8 cellular contexts compared by ENCODE assay signal in the genomic region with DNA sequence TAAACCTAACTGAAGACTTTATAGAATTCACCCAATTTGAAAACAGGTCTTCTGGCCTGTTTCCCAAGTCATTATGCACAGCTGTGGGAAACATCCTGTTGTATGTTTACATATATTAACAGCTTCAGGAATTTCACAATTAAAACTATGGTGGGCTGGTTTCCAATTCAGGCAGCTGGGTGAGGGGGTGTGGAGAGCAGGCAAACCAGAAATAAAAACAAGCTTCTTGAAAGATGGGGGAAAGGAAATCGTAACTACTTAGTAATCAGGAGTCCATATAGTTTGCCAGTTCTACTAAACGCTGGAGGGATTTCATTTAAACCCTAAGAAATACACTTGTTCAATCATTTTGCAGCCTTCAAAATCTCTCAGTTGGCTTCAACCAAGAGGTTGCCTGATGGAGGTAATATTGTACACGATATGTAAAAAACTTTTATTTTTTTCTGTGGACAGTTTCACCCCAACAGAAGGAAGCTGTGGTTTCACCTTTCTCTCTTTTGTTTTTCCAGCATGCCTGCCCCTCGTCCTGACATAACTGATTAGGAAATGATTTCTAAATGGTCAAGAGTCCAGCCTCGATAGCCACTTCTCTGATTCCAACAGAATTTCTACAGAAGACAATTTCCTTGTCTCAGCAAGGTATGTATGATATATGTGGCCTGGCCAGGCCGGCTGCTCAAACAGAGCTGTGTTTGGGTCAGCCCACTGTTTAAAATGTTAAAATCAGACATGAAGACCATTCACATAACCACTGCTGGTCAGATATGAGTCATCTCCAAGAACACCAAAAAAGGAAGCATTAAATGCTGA. TPM values are rescaled to one million over a fixed set of nuclear protein-coding genes. Genes with fewer than 3 reads are reported as not detected.
A peak's percentile ranks its signal among the peaks of the same experiment; 100 is the strongest.
DNase-seq lines count a peak whose midpoint lies in the region; ATAC-seq and TF ChIP-seq lines count a peak whose summit lies in the region.

No MANE protein-coding gene starts in this region.

- H3K27ac ChIP-seq in smooth muscle cell (ENCODE audit: low read depth), result peak overlapping the region; percentile 83

- WGBS in smooth muscle cell (ENCODE audit: low lambda C conversion rate), result 45% methylated on average over 6 of the region's 6 CpGs

- H3K4me1 ChIP-seq in smooth muscle cell (ENCODE audit: low read depth), result peaks cover 13% of the 10 kb centered on the region

- H3K36me3 ChIP-seq in smooth muscle cell (ENCODE audit: low read depth), result no peaks in the 10 kb centered on the region

- H3K27me3 ChIP-seq in smooth muscle cell (ENCODE audit: low read depth), result no peaks in the 10 kb centered on the region

- H3K9me3 ChIP-seq in smooth muscle cell (replicated peaks; ENCODE audit: low read depth), result no peaks in the 10 kb centered on the region

- ATAC-seq in HG02642 (IDR thresholded peaks at IDR 0.05; ENCODE audit: poor library complexity, unreplicated experiment), result peak; percentile 83

- no peaks in the 10 kb centered on the region for H3K79me2 ChIP-seq in smooth muscle cell (ENCODE audit: low read depth)

- H3K4me3 ChIP-seq in fibroblast of mammary gland (ENCODE audit: control insufficient read depth, low read depth, low read length) (no peak overlapping the region), smooth muscle cell (no peak overlapping the region)

- peak overlapping the region; percentile 59 for H3K4me2 ChIP-seq in smooth muscle cell

- H3K9ac ChIP-seq in smooth muscle cell (ENCODE audit: low read depth), result no peak overlapping the region

- peaks cover 4% of the 10 kb centered on the region for H3F3A ChIP-seq in smooth muscle cell (ENCODE audit: low read depth)

- H4K20me1 ChIP-seq in smooth muscle cell (ENCODE audit: low read depth), result no peaks in the 10 kb centered on the region

- DNase-seq in GF-D8 (lab: John Stamatoyannopoulos, UW), result peak; percentile 40
- DNase-seq in OCI-M1 (lab: John Stamatoyannopoulos, UW), result peak; percentile 79
- DNase-seq in fibroblast of mammary gland (ENCODE audit: low read depth), result peak; percentile 87
- no peak for DNase-seq in smooth muscle cell (lab: John Stamatoyannopoulos, UW; ENCODE audit: unreplicated experiment)
- DNase-seq in HuH-7.5 (ENCODE audit: low spot score), result no peak
- no peak for DNase-seq in Kasumi-1 (lab: John Stamatoyannopoulos, UW)
- DNase-seq in midbrain (lab: John Stamatoyannopoulos, UW), result no peak

- TF ChIP-seq CTCF in fibroblast of mammary gland (conservative IDR thresholded peaks at IDR 0.05; ENCODE audit: control insufficient read depth, insufficient read depth, low read depth, low read length), result no peak
- no peak for TF ChIP-seq CTCF in smooth muscle cell (IDR thresholded peaks at IDR 0.05; ENCODE audit: borderline replicate concordance, insufficient read depth, poor library complexity, severe bottlenecking)

- peak overlapping the region; percentile 31 for H2AFZ ChIP-seq in smooth muscle cell (ENCODE audit: low read depth)

RNA-seq across cellular contexts. Expression of a gene that starts 22.6 kb away (rescaled TPM):
- total RNA-seq in smooth muscle cell, result 1.9 and 6.1 TPM in 2 replicates
- polyA plus RNA-seq in smooth muscle cell, result 1.0 and 1.1 TPM in 2 replicates

Comparison
In these comparisons a context has a peak if more than half of its experiments do, and no peak if none do; other contexts are left out.
1. DNase-seq: peak in GF-D8 (single experiment), OCI-M1 (single experiment) and fibroblast of mammary gland (single experiment); none in smooth muscle cell (single experiment), HuH-7.5 (single experiment), Kasumi-1 (0 of 2) and midbrain (single experiment).